Comparison of ENCODE assay signal across 19 cellular contexts in the genomic region with DNA sequence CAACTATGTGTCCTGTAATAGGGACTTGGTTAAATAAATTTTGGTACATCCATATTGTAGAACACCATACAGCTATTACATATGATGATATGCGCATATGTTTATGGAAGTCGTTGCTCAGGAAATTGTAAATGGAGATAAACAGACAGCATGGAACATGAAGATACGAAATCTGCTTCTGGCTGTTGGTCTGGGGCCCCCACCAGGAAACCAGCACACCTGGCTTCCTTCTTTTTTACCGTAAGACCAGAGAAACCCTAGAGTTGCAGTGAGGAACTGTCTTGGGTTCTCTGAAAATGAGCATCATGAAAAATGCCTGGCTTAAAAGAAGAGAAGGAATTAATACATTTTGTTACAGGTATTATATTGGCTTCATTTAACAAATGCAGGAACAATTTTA.
"Had no signal": no experiment of that assay in that cellular context is flagged by ENCODE, and none has a peak within 500 bp of the region (broad histone marks: within the 10 kb centered on the region; RNA-seq: fewer than 3 reads in every experiment).

No MANE protein-coding gene starts in this region.

- ATAC-seq: activated CD4-positive, alpha-beta T cell treated with anti-CD3 and anti-CD28 coated beads for 36 hours; activated T-cell treated with anti-CD3 and anti-CD28 coated beads, Interleukin-2, amount 50 U/mL, for 4 hours; left ventricle myocardium superior; natural killer cell had no signal

- H3K4me3 ChIP-seq: esophagus muscularis mucosa, spleen had no signal

- H3K27me3 ChIP-seq: esophagus muscularis mucosa, spleen had no signal

- H3K9me3 ChIP-seq: esophagus muscularis mucosa, spleen had no signal

- DNase-seq: activated B cell treated with CpG ODN at 0.5 μM for 24 hours; activated CD4-positive, alpha-beta T cell treated with anti-CD3 and anti-CD28 coated beads for 36 hours; activated CD4-positive, alpha-beta T cell treated with anti-CD3 and anti-CD28 coated beads, Interleukin-2, amount 50 U/mL, for 4 hours; activated CD8-positive, alpha-beta memory T cell treated with anti-CD3 and anti-CD28 coated beads, Interleukin-2, amount 50 U/mL, for 48 hours; activated naive CD4-positive, alpha-beta T cell treated with Interleukin-2 at 50 U/mL for 16 hours; activated naive CD8-positive, alpha-beta T cell treated with anti-CD3 and anti-CD28 coated beads for 36 hours; activated T-cell treated with anti-CD3 and anti-CD28 coated beads, Interleukin-2, amount 50 U/mL, for 4 hours; central memory CD4-positive, alpha-beta T cell; dermis blood vessel endothelial cell; effector CD8-positive, alpha-beta T cell; left ventricle myocardium superior; mammary epithelial cell; midbrain; natural killer cell; spleen; stimulated activated CD4-positive, alpha-beta T cell treated with anti-CD3 and anti-CD28 coated beads, Interleukin-4, amount 100 ng/mL, for 1 hour; stimulated activated naive CD4-positive, alpha-beta T cell treated with Interleukin-2 at 50 U/mL for 16 hours; T-helper 1 cell had no signal

- H3K36me3 ChIP-seq: spleen had no signal
